Comparison of ENCODE assay signal across 8 cellular contexts in the genomic region with DNA sequence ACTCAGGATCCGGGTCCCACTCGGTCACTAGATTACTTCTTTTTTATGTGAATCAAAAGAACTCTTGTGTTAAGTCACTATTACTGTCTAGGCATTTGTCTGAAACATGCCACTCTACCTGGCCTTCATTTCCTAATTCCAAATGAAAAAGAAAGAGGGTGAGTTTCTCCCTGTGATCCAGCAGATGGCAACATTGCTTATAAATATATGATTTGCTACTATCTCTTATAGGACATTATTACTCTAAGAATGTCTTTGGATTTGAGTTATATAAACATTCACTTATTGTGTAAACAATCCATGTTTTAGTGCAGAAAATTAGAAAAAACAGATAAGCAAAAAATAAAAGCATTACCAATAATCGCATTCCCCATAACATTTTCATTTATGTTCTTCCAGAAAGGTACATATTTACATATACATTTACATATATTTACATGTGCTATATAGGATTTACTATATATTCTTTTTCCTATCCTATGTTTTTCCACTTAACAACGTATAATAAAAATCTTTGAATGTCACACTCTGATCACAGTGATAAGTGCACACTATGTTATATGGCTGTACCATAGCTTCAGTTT.
DNase-seq lines count a peak whose midpoint lies in the region; ATAC-seq and TF ChIP-seq lines count a peak whose summit lies in the region.

No MANE protein-coding gene starts in this region.

- no peaks in the 10 kb centered on the region for H3K9me3 ChIP-seq in Caco-2

- H3K36me3 ChIP-seq in Caco-2 (ENCODE audit: control insufficient read depth, insufficient read depth, low read length): no peaks in the 10 kb centered on the region

- H3K27ac Mint-ChIP-seq in Caco-2 (ENCODE audit: unreplicated experiment): no peak overlapping the region

- no peaks in the 10 kb centered on the region for H3K9me3 Mint-ChIP-seq in Caco-2 (ENCODE audit: unreplicated experiment)

- H3K36me3 Mint-ChIP-seq in Caco-2 (ENCODE audit: insufficient read depth, unreplicated experiment): no peaks in the 10 kb centered on the region

- H3K27me3 ChIP-seq in Caco-2 (replicated peaks; ENCODE audit: control insufficient read depth, insufficient read depth, low read length): no peaks in the 10 kb centered on the region

- intact Hi-C loops in Caco-2 (cut with micrococcal nuclease; ENCODE audit: unreplicated experiment): loop anchor here (5.0 kb wide), 1 partner anchor 145 kb away; a partner anchor contains a TSS
- intact Hi-C loops in posterior vena cava (cut with DNase I): no loop called here

- BruUV-seq in Caco-2 (replicated peaks; lab: Mats Ljungman, UMichigan): no TSS peak

- POLR2A ChIA-PET in Caco-2 (lab: Charles Lee): no interaction called here

- no peaks in the 10 kb centered on the region for H3K4me1 ChIP-seq in Caco-2

- ATAC-seq in HG03280 (IDR thresholded peaks at IDR 0.05; ENCODE audit: unreplicated experiment) (no peak), GM21447 (IDR thresholded peaks at IDR 0.05; ENCODE audit: unreplicated experiment) (no peak)

- TF ChIP-seq CTCF in Caco-2 (IDR thresholded peaks at IDR 0.05; ENCODE audit: insufficient read depth in 1 of 2, low read depth in 1 of 2, low read length in 1 of 2, severe bottlenecking in 1 of 2, unreplicated experiment in 1 of 2): peak; percentile 29 to 51
- peak; percentile 50 for TF ChIP-seq CTCF in HFF-Myc (IDR thresholded peaks at IDR 0.05; ENCODE audit: low read depth, low read length, missing control alignments)

- no peak for DNase-seq in Caco-2
- DNase-seq in HFF-Myc (ENCODE audit: extremely low read depth, low read depth): no peak
- DNase-seq in RKO (ENCODE audit: low spot score): peak; percentile 71
- DNase-seq in iris pigment epithelial cell (ENCODE audit: low read depth): peak; percentile 37
- no peak for DNase-seq in stimulated activated CD4-positive, alpha-beta T cell treated with anti-CD3 and anti-CD28 coated beads, Interleukin-4, amount 100 ng/mL, for 4 hours
- DNase-seq in posterior vena cava (ENCODE audit: low spot score): no peak

- peaks cover 4% of the 10 kb centered on the region for H3K27me3 Mint-ChIP-seq in Caco-2 (ENCODE audit: insufficient read depth, unreplicated experiment)

- no peak overlapping the region for H3K4me3 Mint-ChIP-seq in Caco-2 (ENCODE audit: unreplicated experiment)

- CTCF ChIA-PET in Caco-2 (lab: Charles Lee): no interaction called here

- H3K4me3 ChIP-seq in Caco-2 (ENCODE audit: low read depth, low read length): no peak overlapping the region
- H3K4me3 ChIP-seq in HFF-Myc (replicated peaks; ENCODE audit: low read depth, low read length): no peak overlapping the region

- H3K4me1 Mint-ChIP-seq in Caco-2 (ENCODE audit: low read depth, unreplicated experiment): no peaks in the 10 kb centered on the region

Comparison
In these comparisons a context has a peak if more than half of its experiments do, and no peak if none do; other contexts are left out.
1. DNase-seq: peak in RKO (single experiment) and iris pigment epithelial cell (single experiment); none in Caco-2 (0 of 2), HFF-Myc (single experiment), stimulated activated CD4-positive, alpha-beta T cell treated with anti-CD3 and anti-CD28 coated beads, Interleukin-4, amount 100 ng/mL, for 4 hours (0 of 2) and posterior vena cava (single experiment).